15 cellular contexts compared by ENCODE assay signal in genomic region chr2:212265777-212266176, GRCh38.
DNase-seq lines count a peak whose midpoint lies in the region; ATAC-seq and TF ChIP-seq lines count a peak whose summit lies in the region.
"Had no signal": no experiment of that assay in that cellular context is flagged by ENCODE, and none has a peak within 500 bp of the region (broad histone marks: within the 10 kb centered on the region; RNA-seq: fewer than 3 reads in every experiment).

No MANE protein-coding gene starts in this region.

- no peak for ATAC-seq in SK-N-SH treated with all-trans-retinoic acid at 6 μM for 48 hours
- no peak for ATAC-seq in HG03469 (IDR thresholded peaks at IDR 0.05; ENCODE audit: unreplicated experiment)
- ATAC-seq in HG02970 (IDR thresholded peaks at IDR 0.05; ENCODE audit: low FRiP score, unreplicated experiment): no peak
- no peak for ATAC-seq in GM21360 (IDR thresholded peaks at IDR 0.05; ENCODE audit: unreplicated experiment)

- H3K36me3 ChIP-seq in SK-N-SH (replicated peaks in 1 of 2; ENCODE audit: control insufficient read depth in 1 of 2, insufficient read depth in 2 of 2, low read length in 1 of 2) (no peaks in the 10 kb centered on the region), WERI-Rb-1 (no peaks in the 10 kb centered on the region), neural progenitor cell (no peaks in the 10 kb centered on the region)
- H3K36me3 ChIP-seq: BLaER1 treated with 17β-estradiol and CSF1 and Interleukin-3, amounts not matched to agents 10 nM and 100 nM had no signal

- H3K27me3 ChIP-seq in SK-N-SH (ENCODE audit: insufficient read depth) (no peaks in the 10 kb centered on the region), WERI-Rb-1 (ENCODE audit: insufficient read depth, low read depth, severe bottlenecking) (no peaks in the 10 kb centered on the region), neural progenitor cell (no peaks in the 10 kb centered on the region)
- H3K27me3 ChIP-seq: BLaER1 treated with 17β-estradiol and CSF1 and Interleukin-3, amounts not matched to agents 10 nM and 100 nM had no signal

- no peak for TF ChIP-seq RAD21 in SK-N-SH (IDR thresholded peaks at IDR 0.05; ENCODE audit: low read length)

- WGBS in SK-N-SH (ENCODE audit: low lambda C conversion rate): 82% methylated on average over 3 of the region's 3 CpGs

- H3K9ac ChIP-seq in SK-N-SH: no peak overlapping the region
- no peak overlapping the region for H3K9ac ChIP-seq in neural progenitor cell
- H3K9ac ChIP-seq: BLaER1 treated with 17β-estradiol and CSF1 and Interleukin-3, amounts not matched to agents 10 nM and 100 nM had no signal

- H3K9me2 ChIP-seq in SK-N-SH: no peaks in the 10 kb centered on the region

- H3K4me3 Mint-ChIP-seq in neural progenitor cell: no peak overlapping the region
- H3K4me3 Mint-ChIP-seq: CD4-positive, CD25-positive, alpha-beta regulatory T cell; H9 had no signal

- H3K4me1 ChIP-seq in SK-N-SH (ENCODE audit: control insufficient read depth in 1 of 2, insufficient read depth in 2 of 2, low read depth in 1 of 2, low read length in 1 of 2): peaks cover 0 to 2% of the 10 kb centered on the region in 2 experiments; a peak in 1 of 4 replicates
- peaks cover 14% of the 10 kb centered on the region for H3K4me1 ChIP-seq in neural progenitor cell
- H3K4me1 ChIP-seq: BLaER1 treated with 17β-estradiol and CSF1 and Interleukin-3, amounts not matched to agents 10 nM and 100 nM had no signal

- H3K27ac Mint-ChIP-seq in neural progenitor cell: peak overlapping the region; percentile 11
- H3K27ac Mint-ChIP-seq: CD4-positive, CD25-positive, alpha-beta regulatory T cell; H9 had no signal

- TF ChIP-seq CTCF in SK-N-SH (IDR thresholded peaks at IDR 0.05) (no peak), WERI-Rb-1 (IDR thresholded peaks at IDR 0.05; ENCODE audit: low read depth, low read length) (no peak), neural progenitor cell (IDR thresholded peaks at IDR 0.05) (no peak)

- POLR2A ChIA-PET in SK-N-SH (lab: Yijun Ruan, JAX): no interaction called here

- H3K27me3 Mint-ChIP-seq in neural progenitor cell (ENCODE audit: insufficient read depth, low read depth): no peaks in the 10 kb centered on the region
- H3K27me3 Mint-ChIP-seq: CD4-positive, CD25-positive, alpha-beta regulatory T cell had no signal

- H3K9me3 Mint-ChIP-seq in neural progenitor cell: peaks cover 3% of the 10 kb centered on the region
- H3K9me3 Mint-ChIP-seq: H9 had no signal

- peaks cover 40% of the 10 kb centered on the region for H3K4me1 Mint-ChIP-seq in neural progenitor cell
- H3K4me1 Mint-ChIP-seq: CD4-positive, CD25-positive, alpha-beta regulatory T cell; H9 had no signal

- no peaks in the 10 kb centered on the region for H4K20me1 ChIP-seq in SK-N-SH (ENCODE audit: insufficient read depth)
- no peaks in the 10 kb centered on the region for H4K20me1 ChIP-seq in neural progenitor cell (ENCODE audit: low read depth)
- H4K20me1 ChIP-seq: BLaER1 treated with 17β-estradiol and CSF1 and Interleukin-3, amounts not matched to agents 10 nM and 100 nM had no signal

- H3K4me2 ChIP-seq in SK-N-SH: no peak overlapping the region
- peak overlapping the region; percentile 36 for H3K4me2 ChIP-seq in neural progenitor cell
- H3K4me2 ChIP-seq: BLaER1 treated with 17β-estradiol and CSF1 and Interleukin-3, amounts not matched to agents 10 nM and 100 nM had no signal

- CTCF ChIA-PET in SK-N-SH (lab: Yijun Ruan, JAX): no interaction called here

- H3K4me3 ChIP-seq in SK-N-SH (ENCODE audit: low read depth in 2 of 2, low read length in 1 of 2): no peak overlapping the region
- H3K4me3 ChIP-seq in WERI-Rb-1 (ENCODE audit: low read depth, low read length): no peak overlapping the region
- no peak overlapping the region for H3K4me3 ChIP-seq in neural progenitor cell
- H3K4me3 ChIP-seq: BLaER1 treated with 17β-estradiol and CSF1 and Interleukin-3, amounts not matched to agents 10 nM and 100 nM had no signal

- H3K27ac ChIP-seq in SK-N-SH (ENCODE audit: low read depth in 2 of 2, low read length in 1 of 2) (no peak overlapping the region), WERI-Rb-1 (peak overlapping the region; percentile 21), neural progenitor cell (peak overlapping the region; percentile 61)
- H3K27ac ChIP-seq: 22Rv1; BLaER1 treated with 17β-estradiol and CSF1 and Interleukin-3, amounts not matched to agents 10 nM and 100 nM; HL-60 had no signal

- H3K79me2 ChIP-seq in SK-N-SH (ENCODE audit: insufficient read depth) (no peaks in the 10 kb centered on the region), neural progenitor cell (ENCODE audit: low read depth) (no peaks in the 10 kb centered on the region)

- 0 out of 2 replicates have a peak overlapping the region, but pooled peaks have one; percentile 11 for H2AFZ ChIP-seq in SK-N-SH (ENCODE audit: low read depth)
- no peak overlapping the region for H2AFZ ChIP-seq in neural progenitor cell (replicated peaks)

- H3K9me3 ChIP-seq in SK-N-SH (no peaks in the 10 kb centered on the region), WERI-Rb-1 (ENCODE audit: severe bottlenecking) (no peaks in the 10 kb centered on the region), neural progenitor cell (ENCODE audit: low read depth) (no peaks in the 10 kb centered on the region)
- H3K9me3 ChIP-seq: BLaER1 treated with 17β-estradiol and CSF1 and Interleukin-3, amounts not matched to agents 10 nM and 100 nM had no signal

- H3F3A ChIP-seq in SK-N-SH (replicated peaks; ENCODE audit: insufficient read depth) (no peaks in the 10 kb centered on the region), neural progenitor cell (ENCODE audit: low read depth) (peaks cover 6% of the 10 kb centered on the region)

- H3K36me3 Mint-ChIP-seq in neural progenitor cell: peaks cover 3% of the 10 kb centered on the region
- H3K36me3 Mint-ChIP-seq: CD4-positive, CD25-positive, alpha-beta regulatory T cell had no signal

- no peak for TF ChIP-seq EP300 in SK-N-SH (IDR thresholded peaks at IDR 0.05; ENCODE audit: borderline replicate concordance in 1 of 2, low read depth in 1 of 2, low read length in 1 of 2)

- DNase-seq in SK-N-SH (no peak), WERI-Rb-1 (no peak), neural progenitor cell (ENCODE audit: low spot score) (no peak)
- DNase-seq: AML-193; CD4-positive, CD25-positive, alpha-beta regulatory T cell; DMS 273 treated with DMSO at 0.1 percent for 48 hours; GOT3; H9 had no signal

TF ChIP-seq in SK-N-SH, 30 proteins besides CTCF, POLR2A, EP300 and RAD21 (continues in another document):
- TF ChIP-seq JUND (IDR thresholded peaks at IDR 0.05) (no peak), ELF1 (IDR thresholded peaks at IDR 0.05) (no peak), EZH2phosphoT487 (IDR thresholded peaks at IDR 0.05; ENCODE audit: borderline replicate concordance, low read depth) (no peak), FOXJ3 (CRISPR knock-in tag; IDR thresholded peaks at IDR 0.05) (no peak), SMC3 (IDR thresholded peaks at IDR 0.05; ENCODE audit: low read depth, low read length) (no peak), PBX3 (IDR thresholded peaks at IDR 0.05) (no peak), GATA2 (CRISPR knock-in tag; IDR thresholded peaks at IDR 0.05) (no peak)

TF ChIP-seq in SK-N-SH treated with all-trans-retinoic acid at 6 μM for 48 hours, 23 proteins besides CTCF, POLR2A, EP300 and RAD21:
- no peak for TF ChIP-seq PATZ1 (CRISPR knock-in tag; IDR thresholded peaks at IDR 0.05; ENCODE audit: borderline replicate concordance)
- TF ChIP-seq BACH2 (CRISPR knock-in tag; IDR thresholded peaks at IDR 0.05; ENCODE audit: borderline replicate concordance): no peak
- TF ChIP-seq GLIS3 (CRISPR knock-in tag; IDR thresholded peaks at IDR 0.05): no peak
- no peak for TF ChIP-seq TOX (CRISPR knock-in tag; IDR thresholded peaks at IDR 0.05; ENCODE audit: borderline replicate concordance)
- TF ChIP-seq ISL1 (CRISPR knock-in tag; IDR thresholded peaks at IDR 0.05): no peak

Comparison
In these comparisons a context has a peak if more than half of its experiments do, and no peak if none do; other contexts are left out.
1. H3K27ac ChIP-seq: peak in WERI-Rb-1 (single experiment) and neural progenitor cell (single experiment); none in SK-N-SH (0 of 2).